ENCODE assay signal across 24 cellular contexts in genomic region chr3:69032737-69033136, GRCh38. TPM values are rescaled to one million over a fixed set of nuclear protein-coding genes. Genes with fewer than 3 reads are reported as not detected.
DNase-seq lines count a peak whose midpoint lies in the region; ATAC-seq and TF ChIP-seq lines count a peak whose summit lies in the region.
"Had no signal": no experiment of that assay in that cellular context is flagged by ENCODE, and none has a peak within 500 bp of the region (broad histone marks: within the 10 kb centered on the region; RNA-seq: fewer than 3 reads in every experiment).

No MANE protein-coding gene starts in this region.

- ATAC-seq in SK-N-SH treated with all-trans-retinoic acid at 6 μM for 48 hours (no peak), Right ventricle myocardium inferior (no peak), left ventricle myocardium superior (no peak), right cardiac atrium (no peak), HG02981 (IDR thresholded peaks at IDR 0.05; ENCODE audit: unreplicated experiment) (no peak)
- no peak for ATAC-seq in stimulated activated effector memory CD8-positive, alpha-beta T cell treated with anti-CD3 and anti-CD28 coated beads, Interleukin-12 subunit alpha, Interleukin-12 subunit beta, amount 100 ng/mL, for 72 hours
- ATAC-seq: left colon, sciatic nerve had no signal

- DNase-seq in SK-N-SH (no peak), Right ventricle myocardium inferior (ENCODE audit: missing footprints) (peak; percentile 60), left ventricle myocardium superior (no peak), chondrocyte (ENCODE audit: low spot score) (no peak), right cardiac atrium (no peak)
- no peak for DNase-seq in stimulated activated effector memory CD8-positive, alpha-beta T cell treated with anti-CD3 and anti-CD28 coated beads, Interleukin-12 subunit alpha, Interleukin-12 subunit beta, amount 100 ng/mL, for 72 hours (ENCODE audit: low spot score in 2 of 2)
- DNase-seq: activated CD4-positive, alpha-beta T cell treated with anti-CD3 and anti-CD28 coated beads for 4 hours; hippocampal formation; KG1; left colon; MG63; NCI-H2081 treated with DMSO at 0.1 percent for 48 hours; NCI-H345; stimulated activated naive CD4-positive, alpha-beta T cell; testis had no signal

- no peak for TF ChIP-seq CTCF in SK-N-SH (IDR thresholded peaks at IDR 0.05)
- no peak for TF ChIP-seq CTCF in chondrocyte (IDR thresholded peaks at IDR 0.05)

- peaks cover 45% of the 10 kb centered on the region for H3K36me3 Mint-ChIP-seq in chondrocyte (ENCODE audit: low read depth)
- peaks cover 100% of the 10 kb centered on the region for H3K36me3 Mint-ChIP-seq in stimulated activated effector memory CD8-positive, alpha-beta T cell treated with anti-CD3 and anti-CD28 coated beads, Interleukin-12 subunit alpha, Interleukin-12 subunit beta, amount 100 ng/mL, for 72 hours

- intact Hi-C loops in Right ventricle myocardium inferior (cut with DNase I) (no loop called here), left ventricle myocardium superior (cut with micrococcal nuclease) (no loop called here), right cardiac atrium (cut with DNase I) (no loop called here)

- H2AFZ ChIP-seq in SK-N-SH (ENCODE audit: low read depth), result no peak overlapping the region

- no peaks in the 10 kb centered on the region for H3K4me1 Mint-ChIP-seq in chondrocyte (ENCODE audit: low read depth)
- peaks cover 17% of the 10 kb centered on the region for H3K4me1 Mint-ChIP-seq in stimulated activated effector memory CD8-positive, alpha-beta T cell treated with anti-CD3 and anti-CD28 coated beads, Interleukin-12 subunit alpha, Interleukin-12 subunit beta, amount 100 ng/mL, for 72 hours

- no peaks in the 10 kb centered on the region for H3K9me3 ChIP-seq in SK-N-SH
- no peaks in the 10 kb centered on the region for H3K9me3 ChIP-seq in right cardiac atrium (ENCODE audit: control insufficient read depth, low read length)
- H3K9me3 ChIP-seq: esophagus muscularis mucosa, MG63, SJSA1, testis had no signal

- peak overlapping the region in 1 of 2 experiments; percentile 91; a peak in 2 of 4 replicates for H3K27ac ChIP-seq in SK-N-SH (ENCODE audit: low read depth in 2 of 2, low read length in 1 of 2)
- H3K27ac ChIP-seq in right cardiac atrium (ENCODE audit: low read length), result no peak overlapping the region
- H3K27ac ChIP-seq: 22Rv1, cardiac muscle cell, coronary artery, esophagus muscularis mucosa, SJSA1, testis had no signal

- H3K27ac Mint-ChIP-seq in chondrocyte (ENCODE audit: unreplicated experiment), result peak overlapping the region; percentile 6
- peak overlapping the region; percentile 59 for H3K27ac Mint-ChIP-seq in stimulated activated effector memory CD8-positive, alpha-beta T cell treated with anti-CD3 and anti-CD28 coated beads, Interleukin-12 subunit alpha, Interleukin-12 subunit beta, amount 100 ng/mL, for 72 hours

- H3K4me1 ChIP-seq in SK-N-SH (ENCODE audit: control insufficient read depth in 1 of 2, insufficient read depth in 2 of 2, low read depth in 1 of 2, low read length in 1 of 2), result peaks cover 0 to 20% of the 10 kb centered on the region in 2 experiments
- H3K4me1 ChIP-seq in right cardiac atrium (ENCODE audit: control insufficient read depth, insufficient read depth, low read length), result no peaks in the 10 kb centered on the region
- H3K4me1 ChIP-seq: esophagus muscularis mucosa, SJSA1, testis had no signal

- peak overlapping the region; percentile 46 for H3K9ac ChIP-seq in SK-N-SH

- H3K4me3 ChIP-seq in SK-N-SH (ENCODE audit: low read depth in 2 of 2, low read length in 1 of 2) (no peak overlapping the region), right cardiac atrium (ENCODE audit: low read length) (no peak overlapping the region)
- H3K4me3 ChIP-seq: cardiac muscle cell, coronary artery, esophagus muscularis mucosa, MG63, SJSA1, testis had no signal

- peak overlapping the region; percentile 62 for H3K4me2 ChIP-seq in SK-N-SH

- H3K79me2 ChIP-seq in SK-N-SH (ENCODE audit: insufficient read depth), result peaks cover 41% of the 10 kb centered on the region

- peaks cover 71 to 76% of the 10 kb centered on the region in 2 experiments for H3K36me3 ChIP-seq in SK-N-SH (replicated peaks in 1 of 2; ENCODE audit: control insufficient read depth in 1 of 2, insufficient read depth in 2 of 2, low read length in 1 of 2)

- no peak for TF ChIP-seq EP300 in SK-N-SH (IDR thresholded peaks at IDR 0.05; ENCODE audit: borderline replicate concordance in 1 of 2, low read depth in 1 of 2, low read length in 1 of 2)

- H3K27me3 ChIP-seq in SK-N-SH (ENCODE audit: insufficient read depth), result no peaks in the 10 kb centered on the region
- no peaks in the 10 kb centered on the region for H3K27me3 ChIP-seq in right cardiac atrium (ENCODE audit: control insufficient read depth, insufficient read depth)
- H3K27me3 ChIP-seq: cardiac muscle cell, esophagus muscularis mucosa, MG63, SJSA1, testis had no signal

- no peaks in the 10 kb centered on the region for H3K9me3 Mint-ChIP-seq in chondrocyte (ENCODE audit: low read depth)
- H3K9me3 Mint-ChIP-seq in stimulated activated effector memory CD8-positive, alpha-beta T cell treated with anti-CD3 and anti-CD28 coated beads, Interleukin-12 subunit alpha, Interleukin-12 subunit beta, amount 100 ng/mL, for 72 hours, result no peaks in the 10 kb centered on the region
- H3K9me3 Mint-ChIP-seq: CD4-positive, CD25-positive, alpha-beta regulatory T cell had no signal

- no peaks in the 10 kb centered on the region for H4K20me1 ChIP-seq in SK-N-SH (ENCODE audit: insufficient read depth)

- CTCF ChIA-PET in SK-N-SH (lab: Yijun Ruan, JAX), result interaction anchor here (1.2 kb wide), 1 partner anchor 12 kb away, joined by 3 read pairs; no protein-coding TSS in a partner anchor

- no peak overlapping the region for H3K4me3 Mint-ChIP-seq in chondrocyte (ENCODE audit: unreplicated experiment)
- H3K4me3 Mint-ChIP-seq in stimulated activated effector memory CD8-positive, alpha-beta T cell treated with anti-CD3 and anti-CD28 coated beads, Interleukin-12 subunit alpha, Interleukin-12 subunit beta, amount 100 ng/mL, for 72 hours, result no peak overlapping the region
- H3K4me3 Mint-ChIP-seq: CD4-positive, CD25-positive, alpha-beta regulatory T cell had no signal

- 86% methylated on average over 7 of the region's 9 CpGs for WGBS in SK-N-SH (ENCODE audit: low lambda C conversion rate)
- WGBS in right cardiac atrium, result 98% methylated on average over 9 of the region's 9 CpGs

- H3K27me3 Mint-ChIP-seq in chondrocyte (ENCODE audit: low read depth), result no peaks in the 10 kb centered on the region
- H3K27me3 Mint-ChIP-seq: CD4-positive, CD25-positive, alpha-beta regulatory T cell had no signal

- peaks cover 57% of the 10 kb centered on the region for H3F3A ChIP-seq in SK-N-SH (replicated peaks; ENCODE audit: insufficient read depth)

- TF ChIP-seq RAD21 in SK-N-SH (IDR thresholded peaks at IDR 0.05; ENCODE audit: low read length), result no peak

- no peaks in the 10 kb centered on the region for H3K9me2 ChIP-seq in SK-N-SH

- POLR2A ChIA-PET in SK-N-SH (lab: Yijun Ruan, JAX), result no interaction called here

TF ChIP-seq in SK-N-SH, 30 proteins besides CTCF, POLR2A, EP300 and RAD21 (continues in another document):
- TF ChIP-seq YY1 (IDR thresholded peaks at IDR 0.05; ENCODE audit: low read depth) (no peak), NRF1 (IDR thresholded peaks at IDR 0.05; ENCODE audit: low read depth, low read length) (no peak), SIN3A (IDR thresholded peaks at IDR 0.05; ENCODE audit: borderline replicate concordance, low read depth, low read length) (no peak), EZH2phosphoT487 (IDR thresholded peaks at IDR 0.05; ENCODE audit: borderline replicate concordance, low read depth) (no peak), RFX5 (IDR thresholded peaks at IDR 0.05; ENCODE audit: low read length) (no peak), ELF1 (IDR thresholded peaks at IDR 0.05) (no peak), POLR2AphosphoS5 (IDR thresholded peaks at IDR 0.05; ENCODE audit: low read depth, low read length) (no peak)

TF ChIP-seq in SK-N-SH treated with all-trans-retinoic acid at 6 μM for 48 hours, 23 proteins besides CTCF, POLR2A, EP300 and RAD21 (continues in another document):
- no peak for TF ChIP-seq ZC3H10 (CRISPR knock-in tag; IDR thresholded peaks at IDR 0.05)
- no peak for TF ChIP-seq ZNF70 (CRISPR knock-in tag; IDR thresholded peaks at IDR 0.05)
- no peak for TF ChIP-seq TOX (CRISPR knock-in tag; IDR thresholded peaks at IDR 0.05; ENCODE audit: borderline replicate concordance)

RNA-seq across cellular contexts. Expression of gene EOGT, which starts 19.3 kb away (rescaled TPM):
- polyA plus RNA-seq in SK-N-SH (2012; rRNA removed) (6.0 and 7.8 TPM in 2 replicates), right cardiac atrium (26.1 TPM)
- polyA plus RNA-seq in SK-N-SH (2012; cell fraction: cytosol; rRNA removed), result 8.0 and 9.7 TPM in 2 replicates
- polyA plus RNA-seq in SK-N-SH (2012; cell fraction: nucleus; rRNA removed), result 9.8 and 13.5 TPM in 2 replicates
- total RNA-seq in Right ventricle myocardium inferior (25.2 TPM), left ventricle myocardium superior (17.1 TPM), chondrocyte (28.9 to 35.5 TPM (median 34.4 TPM) in 3 replicates), right cardiac atrium (100 to 1,000 TPM in 1 of 4 donors, 10 to 100 TPM in 3; 47.5 to 112 (median 56.6) TPM)

RNA-seq across cellular contexts. Expression of gene TMF1, which starts 19.4 kb away (rescaled TPM):
- polyA plus RNA-seq in SK-N-SH (2012; rRNA removed) (3.2 and 4.3 TPM in 2 replicates), right cardiac atrium (6.7 TPM)
- polyA plus RNA-seq in SK-N-SH (2012; cell fraction: cytosol; rRNA removed), result 4.8 and 5.7 TPM in 2 replicates
- 5.4 and 9.2 TPM in 2 replicates for polyA plus RNA-seq in SK-N-SH (2012; cell fraction: nucleus; rRNA removed)
- total RNA-seq in Right ventricle myocardium inferior (19.2 TPM), left ventricle myocardium superior (18.9 TPM), chondrocyte (37.7 to 53.3 TPM (median 40.4 TPM) in 3 replicates), right cardiac atrium (10 to 100 TPM; 21.1 to 28.5 (median 22.5) TPM)

RNA-seq across cellular contexts. Expression of gene UBA3, which starts 47.4 kb away (rescaled TPM):
- polyA plus RNA-seq in SK-N-SH (2012; rRNA removed) (43.0 and 62.0 TPM in 2 replicates), right cardiac atrium (51.4 TPM)
- 53.5 and 64.1 TPM in 2 replicates for polyA plus RNA-seq in SK-N-SH (2012; cell fraction: cytosol; rRNA removed)
- polyA plus RNA-seq in SK-N-SH (2012; cell fraction: nucleus; rRNA removed), result 50.1 and 92.6 TPM in 2 replicates
- total RNA-seq in Right ventricle myocardium inferior (89.1 TPM), left ventricle myocardium superior (93.4 TPM), chondrocyte (58.3 to 70.7 TPM (median 63.1 TPM) in 3 replicates), right cardiac atrium (10 to 100 TPM; 63.8 to 67.5 (median 65.2) TPM)

RNA-seq across cellular contexts. Expression of gene ARL6IP5, which starts 52.0 kb away (rescaled TPM):
- polyA plus RNA-seq in SK-N-SH (2012; rRNA removed), result 64.6 and 90.7 TPM in 2 replicates
- 101 and 122 TPM in 2 replicates for polyA plus RNA-seq in SK-N-SH (2012; cell fraction: cytosol; rRNA removed)
- polyA plus RNA-seq in SK-N-SH (2012; cell fraction: nucleus; rRNA removed), result 24.8 and 38.2 TPM in 2 replicates
- total RNA-seq in Right ventricle myocardium inferior, result 195 TPM
- 214 TPM for total RNA-seq in left ventricle myocardium superior
- 118 to 121 TPM (median 120 TPM) in 3 replicates for total RNA-seq in chondrocyte
- 100 to 1,000 TPM; 162 to 233 (median 227) TPM for total RNA-seq in right cardiac atrium
- 261 TPM for polyA plus RNA-seq in right cardiac atrium
